8 cellular contexts compared by ENCODE assay signal in the genomic region with DNA sequence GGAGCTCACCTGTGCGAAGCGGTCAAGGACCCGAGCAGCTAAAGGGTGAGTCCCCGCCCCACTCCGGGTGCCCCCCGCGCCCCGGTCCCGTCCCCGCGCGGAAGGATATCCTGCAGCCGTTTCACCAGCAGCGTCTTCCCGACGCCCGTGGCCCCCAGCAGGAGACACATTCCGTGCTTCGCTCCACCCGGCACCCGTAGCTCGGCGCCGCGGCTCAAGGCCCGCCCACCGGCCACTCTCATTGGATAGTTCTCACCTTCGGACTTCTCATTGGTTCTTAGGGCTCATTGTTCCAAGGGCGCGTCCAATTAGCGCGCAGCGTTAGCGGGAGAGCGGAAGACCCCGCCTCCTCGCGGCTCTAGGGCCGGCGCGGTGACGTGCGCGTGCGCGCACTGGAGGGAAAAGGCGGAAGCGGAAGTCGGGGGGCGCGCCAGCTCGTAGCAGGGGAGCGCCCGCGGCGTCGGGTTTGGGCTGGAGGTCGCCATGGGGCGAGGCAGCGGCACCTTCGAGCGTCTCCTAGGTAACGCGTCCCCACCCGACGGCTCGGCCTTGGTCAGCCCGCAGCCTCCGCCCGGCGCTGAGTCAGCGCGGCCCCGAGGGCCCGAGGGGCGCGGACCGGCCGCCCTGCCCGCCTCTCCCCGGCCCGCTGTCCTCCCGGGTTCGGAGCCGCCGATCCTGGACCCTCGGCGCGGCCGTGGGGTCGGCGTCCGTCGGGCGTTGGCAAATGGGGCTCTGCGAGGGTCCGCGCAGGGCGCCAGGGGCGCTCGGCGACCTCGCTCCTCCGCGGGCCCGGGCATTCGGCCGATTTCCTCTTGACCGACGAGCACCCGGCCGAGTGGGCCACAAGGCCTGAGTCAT. TPM values are rescaled to one million over a fixed set of nuclear protein-coding genes. Genes with fewer than 3 reads are reported as not detected.
A peak's percentile ranks its signal among the peaks of the same experiment; 100 is the strongest.
DNase-seq lines count a peak whose midpoint lies in the region; ATAC-seq lines count a peak whose summit lies in the region.

A gene with protein sequence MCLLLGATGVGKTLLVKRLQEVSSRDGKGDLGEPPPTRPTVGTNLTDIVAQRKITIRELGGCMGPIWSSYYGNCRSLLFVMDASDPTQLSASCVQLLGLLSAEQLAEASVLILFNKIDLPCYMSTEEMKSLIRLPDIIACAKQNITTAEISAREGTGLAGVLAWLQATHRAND (minus strand): TSS at position 214 of the 858 bp plus-strand sequence. CDS start 44 bp downstream, at position 170.
A gene with protein sequence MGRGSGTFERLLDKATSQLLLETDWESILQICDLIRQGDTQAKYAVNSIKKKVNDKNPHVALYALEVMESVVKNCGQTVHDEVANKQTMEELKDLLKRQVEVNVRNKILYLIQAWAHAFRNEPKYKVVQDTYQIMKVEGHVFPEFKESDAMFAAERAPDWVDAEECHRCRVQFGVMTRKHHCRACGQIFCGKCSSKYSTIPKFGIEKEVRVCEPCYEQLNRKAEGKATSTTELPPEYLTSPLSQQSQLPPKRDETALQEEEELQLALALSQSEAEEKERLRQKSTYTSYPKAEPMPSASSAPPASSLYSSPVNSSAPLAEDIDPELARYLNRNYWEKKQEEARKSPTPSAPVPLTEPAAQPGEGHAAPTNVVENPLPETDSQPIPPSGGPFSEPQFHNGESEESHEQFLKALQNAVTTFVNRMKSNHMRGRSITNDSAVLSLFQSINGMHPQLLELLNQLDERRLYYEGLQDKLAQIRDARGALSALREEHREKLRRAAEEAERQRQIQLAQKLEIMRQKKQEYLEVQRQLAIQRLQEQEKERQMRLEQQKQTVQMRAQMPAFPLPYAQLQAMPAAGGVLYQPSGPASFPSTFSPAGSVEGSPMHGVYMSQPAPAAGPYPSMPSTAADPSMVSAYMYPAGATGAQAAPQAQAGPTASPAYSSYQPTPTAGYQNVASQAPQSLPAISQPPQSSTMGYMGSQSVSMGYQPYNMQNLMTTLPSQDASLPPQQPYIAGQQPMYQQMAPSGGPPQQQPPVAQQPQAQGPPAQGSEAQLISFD (plus strand): TSS at position 428 of the 858 bp plus-strand sequence. CDS start 56 bp downstream, at position 484.

- DNase-seq in AG08396 (ENCODE audit: low spot score) (peak; percentile 100), NCI-H345 treated with DMSO at 0.1 percent for 48 hours (lab: John Stamatoyannopoulos, UW; ENCODE audit: unreplicated experiment) (peak; percentile 99), immature natural killer cell (peak; percentile 98 to 99 (median 99)), smooth muscle cell of the brain vasculature (ENCODE audit: low read depth, low spot score) (peak; percentile 100)
- DNase-seq in activated CD4-positive, CD25-positive, alpha-beta regulatory T cell (lab: John Stamatoyannopoulos, UW) = peak; percentile 94 to 96 (median 94)
- peak; percentile 98 for DNase-seq in central memory CD4-positive, alpha-beta T cell

- H3K36me3 Mint-ChIP-seq in immature natural killer cell = peaks cover 2 to 3% (median 3%) of the 10 kb centered on the region in 3 donors

- H3K9me3 Mint-ChIP-seq in immature natural killer cell = no peaks in the 10 kb centered on the region

- H3K4me1 Mint-ChIP-seq in immature natural killer cell = peaks cover 37 to 39% of the 10 kb centered on the region in 2 donors

- peak within 1 kb of the TSS; percentile 85 to 95 (median 89) for H3K27ac Mint-ChIP-seq in immature natural killer cell

- H3K27me3 Mint-ChIP-seq in immature natural killer cell (ENCODE audit: low read depth in 3 of 3) = peaks cover 3 to 11% (median 5%) of the 10 kb centered on the region in 3 donors

- ATAC-seq in GM19023 (IDR thresholded peaks at IDR 0.05; ENCODE audit: unreplicated experiment) = peak; percentile 92
- peak; percentile 95 for ATAC-seq in HG03280 (IDR thresholded peaks at IDR 0.05; ENCODE audit: unreplicated experiment)

- peak within 1 kb of the TSS; percentile 92 to 98 (median 95) for H3K4me3 Mint-ChIP-seq in immature natural killer cell

RNA-seq across cellular contexts. Expression of the first gene that starts in this region (rescaled TPM):
- polyA plus RNA-seq in immature natural killer cell = 10 to 100 TPM; 31.1 to 75.2 (median 61.8) TPM

RNA-seq across cellular contexts. Expression of the second gene that starts in this region (rescaled TPM):
- 10 to 100 TPM; 12.4 to 40.4 (median 17.3) TPM for polyA plus RNA-seq in immature natural killer cell

Comparison
In these comparisons a context has a peak if more than half of its experiments do, and no peak if none do; other contexts are left out.
1. Peak in every context shown above with its lines: DNase-seq and ATAC-seq.